ENCODE assay signal across 8 cellular contexts in genomic region chr19:44905437-44906160, GRCh38. TPM values are rescaled to one million over a fixed set of nuclear protein-coding genes. Genes with fewer than 3 reads are reported as not detected.
DNase-seq lines count a peak whose midpoint lies in the region; ATAC-seq, FAIRE-seq and TF ChIP-seq lines count a peak whose summit lies in the region.

Gene APOE, plus strand, starts transcription at chr19:44905796. Its CDS starts 829 bp downstream, at chr19:44906625.

- peak within 1 kb of the TSS; percentile 26 for H4K5ac ChIP-seq in IMR-90 (ENCODE audit: low read depth, low read length)

- no peak within 1 kb of the TSS; the same call in 1 of the 2 replicates for H3K14ac ChIP-seq in IMR-90 (replicated peaks; ENCODE audit: low read depth, low read length)

- peak; percentile 32 for ATAC-seq in IMR-90 (ENCODE audit: low read depth)
- ATAC-seq in GM12878, result no peak; the same call in 1 of the 3 replicates
- no peak for ATAC-seq in GM18520 (IDR thresholded peaks at IDR 0.05; ENCODE audit: unreplicated experiment)
- ATAC-seq in HG02763 (IDR thresholded peaks at IDR 0.05; ENCODE audit: unreplicated experiment), result no peak

- H3K4me3 ChIP-seq in IMR-90 (ENCODE audit: insufficient read depth, low read depth, low read length) (peak within 1 kb of the TSS; percentile 22), GM12878 (no peak within 1 kb of the TSS), iPS-18a (ENCODE audit: low read length) (peak within 1 kb of the TSS; percentile 90), skeletal muscle tissue (ENCODE audit: low read length in 3 of 3) (peak within 1 kb of the TSS in 2 of 3 donors; percentile 40 to 48)

- DNase-seq in IMR-90, result no peak
- no peak for DNase-seq in GM12878 (ENCODE audit: low read depth, low spot score)
- no peak for DNase-seq in stimulated activated CD4-positive, alpha-beta T cell treated with anti-CD3 and anti-CD28 coated beads, Interleukin-4, amount 100 ng/mL, for 1 hour
- DNase-seq in middle frontal gyrus (ENCODE audit: extremely low spot score, low spot score), result no peak

- peak within 1 kb of the TSS; percentile 82 for H3K4me2 ChIP-seq in IMR-90 (ENCODE audit: low read depth, low read length)
- H3K4me2 ChIP-seq in GM12878 (ENCODE audit: control insufficient read depth, insufficient read depth), result no peak within 1 kb of the TSS

- H3K18ac ChIP-seq in IMR-90 (ENCODE audit: low read depth, low read length), result no peak within 1 kb of the TSS; the same call in 1 of the 2 replicates

- 0 out of 2 replicates have a peak within 1 kb of the TSS, but pooled peaks have one; percentile 21 for H3K4ac ChIP-seq in IMR-90 (ENCODE audit: low read depth, low read length)

- SMC1A ChIA-PET in GM12878 (lab: Charles Lee; ENCODE audit: uncharacterized antibody, unreplicated experiment), result interaction anchor here (0.6 to 2.3 kb wide), 3 partner anchors 46 to 1061 kb away, joined by 3 to 11 read pairs (median 7); no protein-coding TSS in a partner anchor

- CTCF ChIA-PET in IMR-90 (lab: Yijun Ruan, JAX), result interaction anchor here (0.5 to 0.8 kb wide), 2 partner anchors 49 to 465 kb away, joined by 3 to 9 read pairs; no protein-coding TSS in a partner anchor
- CTCF ChIA-PET in GM12878 (lab: Yijun Ruan, JAX), result interaction anchor here (0.6 to 4.3 kb wide), 11 partner anchors 9 to 432 kb away, joined by 3 to 34 read pairs (median 3); no protein-coding TSS in a partner anchor

- peak within 1 kb of the TSS; percentile 38 for H3K23ac ChIP-seq in IMR-90 (ENCODE audit: low read depth, low read length)

- H2BK15ac ChIP-seq in IMR-90 (ENCODE audit: low read depth, low read length), result no peak within 1 kb of the TSS

- H2BK5ac ChIP-seq in IMR-90 (ENCODE audit: low read depth, low read length, poor library complexity, severe bottlenecking), result no peak within 1 kb of the TSS

- H3K9me3 ChIP-seq in IMR-90 (ENCODE audit: control insufficient read depth, insufficient read depth, low read length) (no peaks in the 10 kb centered on the region), GM12878 (replicated peaks; ENCODE audit: control insufficient read depth, insufficient read depth, low read length) (no peaks in the 10 kb centered on the region), iPS-18a (ENCODE audit: control insufficient read depth, low read depth, low read length) (no peaks in the 10 kb centered on the region), skeletal muscle tissue (ENCODE audit: control insufficient read depth in 3 of 3, low read length in 3 of 3) (no peaks in the 10 kb centered on the region)

- H3K36me3 ChIP-seq in IMR-90 (ENCODE audit: control insufficient read depth, insufficient read depth, low read length) (peaks cover 13% of the 10 kb centered on the region), GM12878 (ENCODE audit: control insufficient read depth in 2 of 2, insufficient read depth in 2 of 2, low read length in 1 of 2) (peaks cover 4 to 17% of the 10 kb centered on the region in 2 experiments; a peak in 3 of 4 replicates), iPS-18a (ENCODE audit: control insufficient read depth, low read depth, low read length) (peaks cover 26% of the 10 kb centered on the region), skeletal muscle tissue (ENCODE audit: control insufficient read depth in 3 of 3, insufficient read depth in 3 of 3, low read length in 3 of 3) (peaks cover 13 to 18% (median 17%) of the 10 kb centered on the region in 3 donors)

- H3K4me1 ChIP-seq in IMR-90 (ENCODE audit: control insufficient read depth, insufficient read depth, low read length), result peaks cover 3% of the 10 kb centered on the region; the same call in 1 of the 2 replicates
- no peaks in the 10 kb centered on the region for H3K4me1 ChIP-seq in GM12878 (ENCODE audit: control insufficient read depth, insufficient read depth, low read length)
- peaks cover 4% of the 10 kb centered on the region for H3K4me1 ChIP-seq in iPS-18a (ENCODE audit: control insufficient read depth, low read depth, low read length)
- peaks cover 7 to 9% (median 8%) of the 10 kb centered on the region in 3 donors for H3K4me1 ChIP-seq in skeletal muscle tissue (ENCODE audit: control insufficient read depth in 3 of 3, insufficient read depth in 3 of 3, low read length in 3 of 3)

- no peak within 1 kb of the TSS for H4K91ac ChIP-seq in IMR-90 (ENCODE audit: insufficient read depth, low read depth, low read length)

- no peak for TF ChIP-seq EP300 in GM12878 (IDR thresholded peaks at IDR 0.05; ENCODE audit: borderline replicate concordance in 1 of 2, control insufficient read depth in 1 of 2, low read depth in 2 of 2, low read length in 2 of 2)

- WGBS in IMR-90 (ENCODE audit: extremely low coverage in 2 of 2, insufficient read length in 1 of 2), 2 experiments, result no CpG with 5 or more reads among the region's 20 CpGs
- WGBS in GM12878 (ENCODE audit: insufficient coverage, insufficient replicate concordance, low lambda C conversion rate, missing lambda C conversion rate), result 12% methylated on average over 17 of the region's 20 CpGs

- H2AK9ac ChIP-seq in IMR-90 (replicated peaks; ENCODE audit: low read depth, low read length, poor library complexity), result peak within 1 kb of the TSS; percentile 55

- H3K9ac ChIP-seq in IMR-90 (ENCODE audit: low read depth, low read length) (0 out of 2 replicates have a peak within 1 kb of the TSS, but pooled peaks have one; percentile 4), GM12878 (ENCODE audit: control insufficient read depth, insufficient read depth, low read length) (no peak within 1 kb of the TSS), iPS-18a (ENCODE audit: low read length) (peak within 1 kb of the TSS; percentile 88), skeletal muscle tissue (ENCODE audit: low read depth in 1 of 3, low read length in 3 of 3) (peak within 1 kb of the TSS in 2 of 3 donors; percentile 14 to 16)

- peak within 1 kb of the TSS in 1 of 2 experiments; percentile 26; a peak in 1 of 4 replicates for H4K8ac ChIP-seq in IMR-90 (ENCODE audit: low read depth in 2 of 2, low read length in 2 of 2)

- H3K27me3 ChIP-seq in IMR-90 (ENCODE audit: control insufficient read depth, insufficient read depth, low read length), result peaks cover 8% of the 10 kb centered on the region
- no peaks in the 10 kb centered on the region for H3K27me3 ChIP-seq in GM12878 (replicated peaks in 1 of 2; ENCODE audit: control insufficient read depth in 2 of 2, insufficient read depth in 2 of 2, low read length in 1 of 2)
- no peaks in the 10 kb centered on the region for H3K27me3 ChIP-seq in iPS-18a (ENCODE audit: control insufficient read depth, insufficient read depth, low read length)
- peaks cover 20 to 31% (median 21%) of the 10 kb centered on the region in 3 donors for H3K27me3 ChIP-seq in skeletal muscle tissue (ENCODE audit: control insufficient read depth in 3 of 3, insufficient read depth in 3 of 3, low read length in 3 of 3)

- H2BK120ac ChIP-seq in IMR-90 (ENCODE audit: low read depth, low read length), result no peak within 1 kb of the TSS

- in situ Hi-C loops in IMR-90 (cut with MboI; ENCODE audit: low sequenced_read_pairs), result no loop called here
- in situ Hi-C loops in GM12878 (cut with MboI), result loop anchor here (10.0 kb wide), 2 partner anchors 49 to 429 kb away; partner anchors contain the start of gene CLPTM1

- TF ChIP-seq POLR2A in IMR-90 (IDR thresholded peaks at IDR 0.05; ENCODE audit: low read depth, low read length) (0 out of 2 replicates have a peak, but pooled peaks have one; percentile 22), GM12878 (IDR thresholded peaks at IDR 0.05; ENCODE audit: low read depth, low read length) (peak; percentile 55; the same call in 1 of the 2 replicates)

- no peaks in the 10 kb centered on the region for H3K79me2 ChIP-seq in GM12878 (ENCODE audit: control insufficient read depth, insufficient read depth, low read length)

- H3K9me1 ChIP-seq in IMR-90 (ENCODE audit: insufficient read depth, low read length), result no peaks in the 10 kb centered on the region

- no peak for FAIRE-seq in GM12878 (lab: Jason Lieb, UNC)

- intact Hi-C loops in IMR-90 (cut with micrococcal nuclease), result no loop called here
- intact Hi-C loops in GM12878 (cut with micrococcal nuclease; ENCODE audit: unreplicated experiment), result loop anchor here (5.0 kb wide), 1 partner anchor 432 kb away; no protein-coding TSS in a partner anchor

- H3K79me1 ChIP-seq in IMR-90 (ENCODE audit: low read depth in 1 of 2, low read length in 2 of 2), result no peaks in the 10 kb centered on the region; a peak in 1 of 4 replicates

- dilution Hi-C loops in IMR-90 (cut with HindIII; ENCODE audit: low sequenced_read_pairs, unreplicated experiment), result no loop called here

- no peak within 1 kb of the TSS for H3K56ac ChIP-seq in IMR-90 (ENCODE audit: extremely low read depth, insufficient read depth, low read length)

- no peak for TF ChIP-seq RAD21 in IMR-90 (IDR thresholded peaks at IDR 0.05; ENCODE audit: low read length)
- no peak for TF ChIP-seq RAD21 in GM12878 (IDR thresholded peaks at IDR 0.05; ENCODE audit: insufficient read depth, low read depth, low read length)

- 0 out of 2 replicates have a peak within 1 kb of the TSS, but pooled peaks have one; percentile 4 for H2AK5ac ChIP-seq in IMR-90 (ENCODE audit: low read depth, low read length)

- POLR2A ChIA-PET in IMR-90 (lab: Charles Lee; ENCODE audit: unreplicated experiment) (interaction anchor here (0.7 kb wide), 1 partner anchor 57 kb away, joined by 10 read pairs; no protein-coding TSS in a partner anchor), GM12878 (lab: Charles Lee) (interaction anchor here (1.3 kb wide), 1 partner anchor 15 kb away, joined by 3 read pairs; no protein-coding TSS in a partner anchor)

- TF ChIP-seq CTCF in IMR-90 (conservative IDR thresholded peaks at IDR 0.05; ENCODE audit: low read depth, low read length), result no peak
- TF ChIP-seq CTCF in GM12878 (IDR thresholded peaks at IDR 0.05 in 2 of 3, conservative IDR thresholded peaks at IDR 0.05 in 1 of 3; ENCODE audit: control insufficient read depth in 2 of 3, extremely low read depth in 1 of 3, insufficient read depth in 1 of 3, low read depth in 3 of 3, low read length in 3 of 3), result no peak

- H4K20me1 ChIP-seq in IMR-90 (ENCODE audit: insufficient read depth, low read length) (peaks cover 4% of the 10 kb centered on the region; the same call in 1 of the 2 replicates), GM12878 (ENCODE audit: control insufficient read depth, insufficient read depth) (no peaks in the 10 kb centered on the region; the same call in 1 of the 2 replicates)

- BruUV-seq in IMR-90 (replicated peaks; lab: Mats Ljungman, UMichigan) (no TSS peak), GM12878 (replicated peaks; lab: Mats Ljungman, UMichigan) (no TSS peak)

- RAD21 ChIA-PET in GM12878 (lab: Charles Lee; ENCODE audit: unreplicated experiment), result interaction anchor here (0.8 to 2.3 kb wide), 2 partner anchors 15 to 154 kb away, joined by 4 to 8 read pairs; no protein-coding TSS in a partner anchor

- H2AFZ ChIP-seq in IMR-90 (replicated peaks; ENCODE audit: low read length, poor library complexity) (peak within 1 kb of the TSS; percentile 82), GM12878 (ENCODE audit: control insufficient read depth, low read depth, low read length) (no peak within 1 kb of the TSS)

- H2BK20ac ChIP-seq in IMR-90 (ENCODE audit: low read depth, low read length), result 0 out of 2 replicates have a peak within 1 kb of the TSS, but pooled peaks have one; percentile 5

- H3K27ac ChIP-seq in IMR-90 (ENCODE audit: insufficient read depth, low read length), result no peak within 1 kb of the TSS
- no peak within 1 kb of the TSS for H3K27ac ChIP-seq in GM12878 (ENCODE audit: control insufficient read depth, insufficient read depth)
- peak within 1 kb of the TSS; percentile 56 for H3K27ac ChIP-seq in iPS-18a (ENCODE audit: low read length)
- peak within 1 kb of the TSS; percentile 12 for H3K27ac ChIP-seq in skeletal muscle tissue (ENCODE audit: low read depth, low read length)

RNA-seq across cellular contexts. Expression of gene APOE, which starts in this region (rescaled TPM):
- total RNA-seq in IMR-90 (2012; rRNA removed), result 0.18 TPM in 1 of 2 replicates, not detected in the other
- polyA plus RNA-seq in IMR-90 (2012; rRNA removed), result 2.0 and 2.5 TPM in 2 replicates
- 5.1 and 12.1 TPM in 2 replicates for polyA plus RNA-seq in IMR-90 (2012; cell fraction: cytosol; rRNA removed)
- 6.2 and 7.9 TPM in 2 replicates for polyA plus RNA-seq in IMR-90 (2012; cell fraction: nucleus; rRNA removed; ENCODE audit: low replicate concordance)
- 1.4 and 4.5 TPM in 2 replicates for total RNA-seq in GM12878 (2013; cell fraction: nucleolus; rRNA removed)
- total RNA-seq in GM12878 (2014; rRNA removed), result 0.11 and 0.51 TPM in 2 replicates
- 0.22 TPM in 1 of 2 replicates, not detected in the other for total RNA-seq in GM12878 (2014; rRNA removed; fragmentation: Illumina TruSeq; extraction: Trizol)
- 3.4 and 3.7 TPM in 2 replicates for total RNA-seq in GM12878 (2021)
- polyA plus RNA-seq in GM12878 (2011; ENCODE audit: low read depth), result not detected
- 0.38 and 0.50 TPM in 2 replicates for polyA plus RNA-seq in GM12878 (2011; rRNA removed)
- polyA plus RNA-seq in GM12878 (2011; cell fraction: cytosol; rRNA removed), result 0.52 and 0.62 TPM in 2 replicates
- polyA plus RNA-seq in GM12878 (2011; cell fraction: nucleus; rRNA removed), result 4.2 and 5.8 TPM in 2 replicates
- 0.42 and 0.88 TPM in 2 replicates for polyA plus RNA-seq in GM12878 (2012)
- not detected in 2 replicates for polyA plus RNA-seq in GM12878 (2014; fragmentation: Illumina TruSeq; extraction: Trizol)
- polyA plus RNA-seq in GM12878 (2014; fragmentation: Nextera tagmentation; extraction: Ambion mirVana), result not detected
- 0.33 and 1.1 TPM in 2 replicates for polyA plus RNA-seq in GM12878 (2014; rRNA removed)
- polyA plus RNA-seq in GM12878 (2016; fragmentation: Nextera tagmentation; extraction: Ambion mirVana), result under 1 TPM in 1 of 2 experiments, not detected in 1; 0.93 TPM
- not detected in 2 replicates for polyA minus RNA-seq in GM12878 (2011; rRNA and poly(A)+ RNA removed)
- not detected in 2 replicates for polyA minus RNA-seq in GM12878 (2011; cell fraction: cytosol; rRNA and poly(A)+ RNA removed)
- polyA minus RNA-seq in GM12878 (2011; cell fraction: nucleus; rRNA and poly(A)+ RNA removed), result not detected in 2 replicates
- 93.9 TPM for total RNA-seq in skeletal muscle tissue

Comparison
In these comparisons a context has a peak if more than half of its experiments do, and no peak if none do; other contexts are left out.
1. RNA of gene APOE (total RNA-seq): 93.9 TPM in skeletal muscle tissue (single experiment); 0.11 to 4.5 TPM in GM12878 and 0.18 TPM in IMR-90; every median in the first group is over 10 times any median in the second.
2. H3K27ac ChIP-seq: peak in iPS-18a (single experiment) and skeletal muscle tissue (single experiment); none in IMR-90 (single experiment) and GM12878 (single experiment).